Comparison of ENCODE assay signal across 18 cellular contexts in the genomic region with DNA sequence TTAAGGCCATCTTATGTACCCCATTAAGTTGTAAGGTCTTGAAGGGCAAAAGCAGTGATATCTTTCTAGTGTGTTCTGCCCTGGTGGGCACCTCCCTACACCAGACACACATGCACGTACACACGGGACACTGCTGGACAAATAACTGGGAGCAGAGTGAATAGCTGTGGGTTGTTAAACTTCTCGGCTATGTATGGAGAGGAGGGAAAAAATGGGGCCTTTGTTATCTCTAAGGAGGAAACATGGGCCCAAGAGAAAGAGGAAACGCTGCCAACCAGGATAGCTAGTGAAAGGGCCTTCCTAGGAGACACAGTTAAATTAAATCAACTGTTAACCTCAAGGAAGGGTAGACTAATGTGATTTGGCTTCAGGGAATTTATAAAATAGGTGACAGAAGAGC.
"Had no signal": no experiment of that assay in that cellular context is flagged by ENCODE, and none has a peak within 500 bp of the region (broad histone marks: within the 10 kb centered on the region; RNA-seq: fewer than 3 reads in every experiment).

No MANE protein-coding gene starts in this region.

- H3K4me3 ChIP-seq: body of pancreas, left ventricle myocardium inferior, right lobe of liver, testis, uterus had no signal

- ATAC-seq: activated CD4-positive, CD25-positive, alpha-beta regulatory T cell treated with anti-CD3 and anti-CD28 coated beads, Interleukin-2, amount 50 U/mL, for 24 hours; body of pancreas; natural killer cell treated with Interleukin-12 subunit alpha and Interleukin-12 subunit beta and Interleukin-15 and Interleukin-18, amount 100 ng/mL, for 72 hours; right lobe of liver had no signal

- H2AFZ ChIP-seq: parathyroid adenoma had no signal

- H3K36me3 ChIP-seq: left ventricle myocardium inferior, right lobe of liver, uterus had no signal

- H3K79me2 ChIP-seq: parathyroid adenoma had no signal

- H3K9me3 ChIP-seq: body of pancreas, right lobe of liver, testis, uterus had no signal

- H3K9ac ChIP-seq: parathyroid adenoma had no signal

- DNase-seq: activated CD4-positive, alpha-beta T cell treated with anti-CD3 and anti-CD28 coated beads, Interleukin-2, amount 50 U/mL, for 1 hour; activated gamma-delta T cell treated with Interleukin-2 at 50 U/mL for 16 hours; activated T-cell treated with anti-CD3 and anti-CD28 coated beads, Interleukin-2, amount 50 U/mL, for 1 hour; anterior cingulate cortex; body of pancreas; hippocampal formation; left ventricle myocardium inferior; right lobe of liver; stimulated activated CD4-positive, alpha-beta T cell treated with anti-CD3 and anti-CD28 coated beads, Interleukin-2, amount 100 ng/mL, for 48 hours; stimulated activated naive CD4-positive, alpha-beta T cell; T1000; testis; trophoblast cell; uterus had no signal

- H3K27ac ChIP-seq: body of pancreas, left ventricle myocardium inferior, parathyroid adenoma, right lobe of liver, testis, uterus, VCaP had no signal

- H3K27me3 ChIP-seq: body of pancreas, right lobe of liver, testis, uterus had no signal

- H3K4me1 ChIP-seq: body of pancreas, parathyroid adenoma, right lobe of liver, testis, uterus had no signal
